Comparison of ENCODE assay signal across 8 cellular contexts in genomic region chr15:30625436-30626193, GRCh38.
A peak's percentile ranks its signal among the peaks of the same experiment; 100 is the strongest.
DNase-seq lines count a peak whose midpoint lies in the region; ATAC-seq, FAIRE-seq and TF ChIP-seq lines count a peak whose summit lies in the region.
"Not testable (repeated sequence)": the region's sequence is repeated elsewhere in the genome, so short reads cannot be mapped to it uniquely, and the experiment has no call there.

TSS of gene ARHGAP11B (plus strand) at chr15:30626128.

- not testable (repeated sequence) for TF ChIP-seq POLR2A in stomach (IDR thresholded peaks at IDR 0.05)

- H3K4me3 ChIP-seq in right cardiac atrium (ENCODE audit: low read length): peak within 1 kb of the TSS; percentile 74
- peak within 1 kb of the TSS; percentile 11 to 53 (median 42) for H3K4me3 ChIP-seq in pancreas
- H3K4me3 ChIP-seq in stomach: peak within 1 kb of the TSS; percentile 47 to 73 (median 60)

- H3K36me3 Mint-ChIP-seq in MCF 10A (ENCODE audit: insufficient read depth, unreplicated experiment): not testable (repeated sequence)

- CTCF ChIA-PET in MCF 10A (lab: Yijun Ruan, JAX): not testable (repeated sequence)

- H3K27ac Mint-ChIP-seq in MCF 10A (ENCODE audit: low read depth, unreplicated experiment): peak within 1 kb of the TSS; percentile 98

- not testable (repeated sequence) for H3K4me1 Mint-ChIP-seq in MCF 10A (ENCODE audit: insufficient read depth, unreplicated experiment)

- not testable (repeated sequence) for H3K4me1 ChIP-seq in right cardiac atrium (ENCODE audit: control insufficient read depth, insufficient read depth, low read length); pancreas
- H3K4me1 ChIP-seq in stomach: peaks cover 0 to 20% (median 10%) of the 10 kb centered on the region in 4 donors

- TF ChIP-seq CTCF in MCF 10A (IDR thresholded peaks at IDR 0.05; ENCODE audit: unreplicated experiment); pancreas (IDR thresholded peaks at IDR 0.05); stomach (IDR thresholded peaks at IDR 0.05): not testable (repeated sequence)

- POLR2A ChIA-PET in MCF 10A (lab: Yijun Ruan, JAX): interaction anchor here (0.6 to 0.7 kb wide), 2 partner anchors 353 to 366 kb away, joined by 3 read pairs; partner anchors contain the start of gene MTMR10

- not testable (repeated sequence) for H3K36me3 ChIP-seq in pancreas, stomach

- ATAC-seq in GM21528 (IDR thresholded peaks at IDR 0.05; ENCODE audit: low FRiP score, unreplicated experiment) (peak; percentile 92), right cardiac atrium (peak; percentile 98 to 99), pancreas (peak; percentile 94 to 97 (median 94))

- TF ChIP-seq EP300 in stomach (IDR thresholded peaks at IDR 0.05): not testable (repeated sequence)

- H3K27me3 Mint-ChIP-seq in MCF 10A (ENCODE audit: insufficient read depth, unreplicated experiment): not testable (repeated sequence)

- peak within 1 kb of the TSS; percentile 100 for H3K4me3 Mint-ChIP-seq in MCF 10A (ENCODE audit: unreplicated experiment)

- intact Hi-C loops in MCF 10A (cut with micrococcal nuclease); right cardiac atrium (cut with DNase I); pancreas (cut with DNase I); stomach (cut with DNase I; ENCODE audit: low total_unique reads): not testable (repeated sequence)

- under 1% methylated on average over 35 of the region's 35 CpGs for WGBS in right cardiac atrium
- WGBS in pancreas, 2 donors: 0% methylated on average over 31 to 35 of the region's 35 CpGs
- 0 to 1% (median 0%) methylated on average over 18 to 35 of the region's 35 CpGs for WGBS in stomach, 5 donors

- H3K27ac ChIP-seq in right cardiac atrium (ENCODE audit: low read length) (peak within 1 kb of the TSS; percentile 95), pancreas (peak within 1 kb of the TSS in 3 of 4 donors; percentile 65 to 88 (median 84)), stomach (peak within 1 kb of the TSS; percentile 75 to 91 (median 87))

- DNase-seq in EL (peak; percentile 98), HK-2 (ENCODE audit: unreplicated experiment) (peak; percentile 89), MCF 10A (ENCODE audit: unreplicated experiment) (peak; percentile 97), right cardiac atrium (peak; percentile 85 to 96 (median 96)), pancreas (peak; percentile 78 to 92 (median 88)), stomach (peak; percentile 91)
- DNase-seq in activated CD4-positive, CD25-positive, alpha-beta regulatory T cell treated with anti-CD3 and anti-CD28 coated beads, Interleukin-2, amount 50 U/mL, for 16 hours (ENCODE audit: low read depth, low spot score): peak; percentile 94

- not testable (repeated sequence) for H3K9me3 Mint-ChIP-seq in MCF 10A (ENCODE audit: unreplicated experiment)

- BruUV-seq in MCF 10A (replicated peaks; lab: Mats Ljungman, UMichigan): not testable (repeated sequence)

- not testable (repeated sequence) for H3K9me3 ChIP-seq in right cardiac atrium (ENCODE audit: control insufficient read depth, low read length); pancreas; stomach

- H3K27me3 ChIP-seq in right cardiac atrium (ENCODE audit: control insufficient read depth, insufficient read depth); pancreas; stomach: not testable (repeated sequence)

- peak; percentile 49 for FAIRE-seq in pancreas (lab: Jason Lieb, UNC)

Comparison
In these comparisons a context has a peak if more than half of its experiments do, and no peak if none do; other contexts are left out.
1. Peak in every context shown above with its lines: DNase-seq, ATAC-seq, H3K4me3 ChIP-seq and H3K27ac ChIP-seq.